Comparison of ENCODE assay signal across 21 cellular contexts in the genomic region with DNA sequence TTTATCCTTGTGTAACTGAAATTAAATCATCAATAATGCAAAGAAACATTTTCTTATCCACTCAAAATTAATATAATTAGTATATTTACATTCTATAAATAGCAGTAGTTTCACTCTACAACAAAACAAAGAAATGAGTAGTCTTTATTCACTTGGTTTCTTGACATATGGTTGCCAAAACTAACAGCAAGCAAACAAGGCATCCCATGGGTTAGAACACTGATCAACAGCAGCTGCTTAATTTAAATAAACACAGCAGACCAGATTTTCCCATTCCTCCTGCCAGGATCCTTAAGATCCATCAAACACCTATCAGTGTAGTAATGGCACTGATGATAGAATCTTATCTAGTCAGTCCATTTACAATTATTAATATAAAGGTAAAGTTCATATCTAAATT.
"Had no signal": no experiment of that assay in that cellular context is flagged by ENCODE, and none has a peak within 500 bp of the region (broad histone marks: within the 10 kb centered on the region; RNA-seq: fewer than 3 reads in every experiment).

No MANE protein-coding gene starts in this region.

- H3K4me1 ChIP-seq: ascending aorta, gastroesophageal sphincter, heart left ventricle, prostate gland, spleen, thyroid gland had no signal

- H3K4me3 ChIP-seq: ascending aorta, gastroesophageal sphincter, heart left ventricle, ovary, prostate gland, spleen, thyroid gland had no signal

- H3K9me3 ChIP-seq: ascending aorta, gastroesophageal sphincter, heart left ventricle, neutrophil, ovary, prostate gland, spleen, thyroid gland had no signal

- H3K27me3 ChIP-seq: ascending aorta, brain microvascular endothelial cell, gastroesophageal sphincter, heart left ventricle, neutrophil, ovary, spleen, thyroid gland had no signal

- H3K36me3 ChIP-seq: brain microvascular endothelial cell, ovary, prostate gland had no signal

- H3K27ac ChIP-seq: ascending aorta, brain microvascular endothelial cell, gastroesophageal sphincter, heart left ventricle, neutrophil, ovary, prostate gland, spleen, thyroid gland, WERI-Rb-1 had no signal

- DNase-seq: activated CD4-positive, alpha-beta T cell treated with anti-CD3 and anti-CD28 coated beads for 1 hour; activated CD4-positive, alpha-beta T cell treated with anti-CD3 and anti-CD28 coated beads, Interleukin-2, amount 50 U/mL, for 1 hour; activated CD8-positive, alpha-beta T cell treated with anti-CD3 and anti-CD28 coated beads, Interleukin-2, amount 10 ng/mL, durations not matched to agents 7 days and 5 days; activated gamma-delta T cell; brain microvascular endothelial cell; caudate nucleus; effector CD8-positive, alpha-beta T cell; erythroblast; heart left ventricle; islet precursor cell; left colon; ovary; spleen; stimulated activated CD4-positive, alpha-beta T cell treated with anti-CD3 and anti-CD28 coated beads, Interleukin-4, amount 100 ng/mL, for 24 hours; substantia nigra; thyroid gland; WERI-Rb-1 had no signal
